24 cellular contexts compared by ENCODE assay signal in genomic region chr12:88665051-88665450, GRCh38.
DNase-seq lines count a peak whose midpoint lies in the region; FAIRE-seq and TF ChIP-seq lines count a peak whose summit lies in the region.
"Had no signal": no experiment of that assay in that cellular context is flagged by ENCODE, and none has a peak within 500 bp of the region (broad histone marks: within the 10 kb centered on the region; RNA-seq: fewer than 3 reads in every experiment).

No MANE protein-coding gene starts in this region.

- DNase-seq in COLO829 (ENCODE audit: low spot score) (peak; percentile 19), NCI-H226 (peak; percentile 18), endothelial cell of umbilical vein (ENCODE audit: low read depth, low spot score) (no peak), iris pigment epithelial cell (ENCODE audit: low read depth) (peak; percentile 79), GM10266 (ENCODE audit: extremely low spot score) (no peak), NCI-H69 (lab: John Stamatoyannopoulos, UW) (no peak), glutamatergic neuron (no peak), ascending aorta (ENCODE audit: low spot score in 2 of 2) (no peak)
- DNase-seq: activated CD4-positive, alpha-beta T cell treated with anti-CD3 and anti-CD28 coated beads for 36 hours; CD4-positive, CD25-positive, alpha-beta regulatory T cell; cortex of kidney; H7; left lung; NCI-H1105; NCI-H2081; NCI-H510A treated with DMSO at 0.1 percent for 48 hours; spleen; stimulated activated CD4-positive, alpha-beta T cell treated with anti-CD3 and anti-CD28 coated beads, Interleukin-4, amount 100 ng/mL, for 4 hours; stimulated activated naive CD8-positive, alpha-beta T cell treated with anti-CD3 and anti-CD28 coated beads, Interleukin-15, amount 100 ng/mL, for 72 hours; transverse colon had no signal

- H3K9me3 Mint-ChIP-seq in glutamatergic neuron (ENCODE audit: unreplicated experiment) = no peaks in the 10 kb centered on the region
- H3K9me3 Mint-ChIP-seq: activated T-helper 1 cell treated with anti-CD3 and anti-CD28 coated beads, Interleukin-12 subunit alpha, Interleukin-12 subunit beta, Interleukin-2, Interleukin-4 antibody, amounts not matched to agents 30 ng/mL and 10 ng/mL and 1 ng/mL, durations not matched to agents 14 hours and 24 hours and 36 hours had no signal

- no peak overlapping the region for H3K4me2 ChIP-seq in endothelial cell of umbilical vein (ENCODE audit: insufficient read depth, low read length)

- TF ChIP-seq POLR2A in endothelial cell of umbilical vein (IDR thresholded peaks at IDR 0.05; ENCODE audit: low read depth, low read length) = no peak

- H3K9me1 ChIP-seq in endothelial cell of umbilical vein (replicated peaks; ENCODE audit: control insufficient read depth, extremely low read depth, insufficient read depth, low read length) = no peaks in the 10 kb centered on the region

- TF ChIP-seq CTCF in endothelial cell of umbilical vein (IDR thresholded peaks at IDR 0.05; ENCODE audit: extremely low read depth in 1 of 2, insufficient read depth in 1 of 2, low read depth in 1 of 2, low read length in 2 of 2) = no peak
- TF ChIP-seq CTCF in GM10266 (IDR thresholded peaks at IDR 0.05; ENCODE audit: control insufficient read depth, insufficient read depth, low read depth, missing control alignments) = no peak
- no peak for TF ChIP-seq CTCF in glutamatergic neuron (IDR thresholded peaks at IDR 0.05; ENCODE audit: partially characterized antibody, unreplicated experiment)
- no peak for TF ChIP-seq CTCF in ascending aorta (IDR thresholded peaks at IDR 0.05)

- H3K4me3 ChIP-seq in endothelial cell of umbilical vein (replicated peaks in 1 of 3; ENCODE audit: insufficient read depth in 1 of 3, low read depth in 1 of 3, low read length in 3 of 3) = no peak overlapping the region
- H3K4me3 ChIP-seq in ascending aorta = no peak overlapping the region
- H3K4me3 ChIP-seq: left lung, spleen, transverse colon had no signal

- FAIRE-seq in endothelial cell of umbilical vein (lab: Jason Lieb, UNC) = no peak

- H3K27ac ChIP-seq in endothelial cell of umbilical vein (ENCODE audit: insufficient read depth, low read depth, low read length) = no peak overlapping the region
- H3K27ac ChIP-seq in ascending aorta = no peak overlapping the region
- H3K27ac ChIP-seq: left lung, spleen, transverse colon had no signal

- H3K27me3 ChIP-seq in endothelial cell of umbilical vein (ENCODE audit: control insufficient read depth in 2 of 2, insufficient read depth in 2 of 2, low read length in 2 of 2) (no peaks in the 10 kb centered on the region), ascending aorta (no peaks in the 10 kb centered on the region)
- H3K27me3 ChIP-seq: left lung, spleen, transverse colon had no signal

- H3K9ac ChIP-seq in endothelial cell of umbilical vein (replicated peaks; ENCODE audit: extremely low read depth, insufficient read depth, low read length) = no peak overlapping the region

- no peaks in the 10 kb centered on the region for H3K4me1 Mint-ChIP-seq in glutamatergic neuron (ENCODE audit: low read depth, unreplicated experiment)
- H3K4me1 Mint-ChIP-seq: activated CD4-positive, alpha-beta T cell treated with anti-CD3 and anti-CD28 coated beads for 36 hours; activated naive CD4-positive, alpha-beta T cell treated with anti-CD3 and anti-CD28 coated beads, Interleukin-2, amount 50 U/mL, for 24 hours; brain; CD4-positive, CD25-positive, alpha-beta regulatory T cell; stimulated activated naive CD8-positive, alpha-beta T cell treated with anti-CD3 and anti-CD28 coated beads, Interleukin-15, amount 100 ng/mL, for 72 hours had no signal

- H3K36me3 Mint-ChIP-seq in glutamatergic neuron (ENCODE audit: unreplicated experiment) = no peaks in the 10 kb centered on the region
- H3K36me3 Mint-ChIP-seq: activated naive CD4-positive, alpha-beta T cell treated with anti-CD3 and anti-CD28 coated beads, Interleukin-2, amount 50 U/mL, for 24 hours; brain; CD4-positive, CD25-positive, alpha-beta regulatory T cell had no signal

- H3K4me1 ChIP-seq in endothelial cell of umbilical vein (ENCODE audit: control insufficient read depth, extremely low read depth, insufficient read depth, low read length) (peaks cover 6% of the 10 kb centered on the region), ascending aorta (no peaks in the 10 kb centered on the region)
- H3K4me1 ChIP-seq: left lung, spleen, transverse colon had no signal

- dilution Hi-C loops in endothelial cell of umbilical vein (cut with MboI; ENCODE audit: extremely low pct_ligation_motif_present, low sequenced_read_pairs) = no loop called here

- intact Hi-C loops in endothelial cell of umbilical vein (cut with micrococcal nuclease) = no loop called here
- intact Hi-C loops in ascending aorta (cut with DNase I) = no loop called here

- H2AFZ ChIP-seq in endothelial cell of umbilical vein (ENCODE audit: low read depth, low read length) = no peak overlapping the region

- H3K27me3 Mint-ChIP-seq in glutamatergic neuron (ENCODE audit: unreplicated experiment) = no peaks in the 10 kb centered on the region
- H3K27me3 Mint-ChIP-seq: brain; CD4-positive, CD25-positive, alpha-beta regulatory T cell; stimulated activated naive CD8-positive, alpha-beta T cell treated with anti-CD3 and anti-CD28 coated beads, Interleukin-15, amount 100 ng/mL, for 72 hours had no signal

- no peaks in the 10 kb centered on the region for H3K36me3 ChIP-seq in endothelial cell of umbilical vein (ENCODE audit: control insufficient read depth in 2 of 2, extremely low read depth in 1 of 2, insufficient read depth in 2 of 2, low read length in 2 of 2)
- H3K36me3 ChIP-seq in ascending aorta = no peaks in the 10 kb centered on the region
- H3K36me3 ChIP-seq: left lung, spleen, transverse colon had no signal

- CTCF ChIA-PET in endothelial cell of umbilical vein (lab: Charles Lee) = no interaction called here

- H3K9me3 ChIP-seq in endothelial cell of umbilical vein (replicated peaks; ENCODE audit: control insufficient read depth, insufficient read depth, low read length) (no peaks in the 10 kb centered on the region), ascending aorta (no peaks in the 10 kb centered on the region)
- H3K9me3 ChIP-seq: transverse colon had no signal

- BruUV-seq in endothelial cell of umbilical vein (replicated peaks; lab: Mats Ljungman, UMichigan) = no TSS peak

- POLR2A ChIA-PET in endothelial cell of umbilical vein (lab: Charles Lee) = no interaction called here

- no peak overlapping the region for H3K27ac Mint-ChIP-seq in glutamatergic neuron (ENCODE audit: unreplicated experiment)
- H3K27ac Mint-ChIP-seq: activated CD4-positive, alpha-beta T cell treated with anti-CD3 and anti-CD28 coated beads for 36 hours; activated naive CD4-positive, alpha-beta T cell treated with anti-CD3 and anti-CD28 coated beads, Interleukin-2, amount 50 U/mL, for 24 hours; activated T-helper 1 cell treated with anti-CD3 and anti-CD28 coated beads, Interleukin-12 subunit alpha, Interleukin-12 subunit beta, Interleukin-2, Interleukin-4 antibody, amounts not matched to agents 30 ng/mL and 10 ng/mL and 1 ng/mL, durations not matched to agents 14 hours and 24 hours and 36 hours; brain; CD4-positive, CD25-positive, alpha-beta regulatory T cell; stimulated activated naive CD8-positive, alpha-beta T cell treated with anti-CD3 and anti-CD28 coated beads, Interleukin-15, amount 100 ng/mL, for 72 hours had no signal

- no peak overlapping the region for H3K4me3 Mint-ChIP-seq in glutamatergic neuron (ENCODE audit: unreplicated experiment)
- H3K4me3 Mint-ChIP-seq: activated CD4-positive, alpha-beta T cell treated with anti-CD3 and anti-CD28 coated beads for 36 hours; activated naive CD4-positive, alpha-beta T cell treated with anti-CD3 and anti-CD28 coated beads, Interleukin-2, amount 50 U/mL, for 24 hours; activated T-helper 1 cell treated with anti-CD3 and anti-CD28 coated beads, Interleukin-12 subunit alpha, Interleukin-12 subunit beta, Interleukin-2, Interleukin-4 antibody, amounts not matched to agents 30 ng/mL and 10 ng/mL and 1 ng/mL, durations not matched to agents 14 hours and 24 hours and 36 hours; brain; CD4-positive, CD25-positive, alpha-beta regulatory T cell; neural crest cell; stimulated activated naive CD8-positive, alpha-beta T cell treated with anti-CD3 and anti-CD28 coated beads, Interleukin-15, amount 100 ng/mL, for 72 hours had no signal

- H4K20me1 ChIP-seq in endothelial cell of umbilical vein (replicated peaks; ENCODE audit: control insufficient read depth, extremely low read depth, insufficient read depth, low read length) = no peaks in the 10 kb centered on the region

- H3K79me2 ChIP-seq in endothelial cell of umbilical vein (ENCODE audit: control insufficient read depth, insufficient read depth, low read length) = no peaks in the 10 kb centered on the region

TF ChIP-seq in endothelial cell of umbilical vein, 7 proteins besides CTCF, POLR2A, EP300 and RAD21:
- peak; percentile 38 for TF ChIP-seq FOS (IDR thresholded peaks at IDR 0.05; ENCODE audit: borderline replicate concordance, insufficient read depth, low read length)
- TF ChIP-seq MYC (IDR thresholded peaks at IDR 0.05; ENCODE audit: low read depth, low read length) = no peak
- no peak for TF ChIP-seq POLR2AphosphoS5 (IDR thresholded peaks at IDR 0.05; ENCODE audit: insufficient read depth, low read depth, low read length)

Comparison
In these comparisons a context has a peak if more than half of its experiments do, and no peak if none do; other contexts are left out.
1. DNase-seq: peak in COLO829 (single experiment), NCI-H226 (single experiment) and iris pigment epithelial cell (single experiment); none in endothelial cell of umbilical vein (single experiment), GM10266 (single experiment), NCI-H69 (single experiment), glutamatergic neuron (single experiment) and ascending aorta (0 of 2).